Comparison of ENCODE assay signal across 8 cellular contexts in genomic region chr17:45060824-45061605, GRCh38. TPM values are rescaled to one million over a fixed set of nuclear protein-coding genes. Genes with fewer than 3 reads are reported as not detected.
DNase-seq lines count a peak whose midpoint lies in the region; ATAC-seq and TF ChIP-seq lines count a peak whose summit lies in the region.

NMT1 (plus strand) TSS chr17:45061317; CDS start chr17:45061330, 13 bp downstream.

- peak; percentile 100 for DNase-seq in EH (ENCODE audit: low read depth)
- DNase-seq in H4 (ENCODE audit: low spot score) = peak; percentile 99
- DNase-seq in LoVo (ENCODE audit: low spot score) = peak; percentile 99
- peak; percentile 98 for DNase-seq in RWPE2 (ENCODE audit: low spot score)
- peak; percentile 97 for DNase-seq in activated T-helper 2 cell treated with anti-CD3 and anti-CD28 coated beads, Interferon-gamma antibody, Interleukin-2, Interleukin-4, amounts not matched to agents 10 μg/mL and 5 μg/mL and 100 μg/mL, durations not matched to agents 14 hours and 24 hours and 36 hours (ENCODE audit: low spot score)
- peak; percentile 99 for DNase-seq in fibroblast of mammary gland (ENCODE audit: low read depth)
- DNase-seq in naive thymus-derived CD8-positive, alpha-beta T cell = peak; percentile 81 to 99 (median 96)
- peak; percentile 91 to 99 (median 96) for DNase-seq in stimulated activated naive CD4-positive, alpha-beta T cell (lab: John Stamatoyannopoulos, UW)

- peaks cover 25% of the 10 kb centered on the region for H3K4me1 Mint-ChIP-seq in activated T-helper 2 cell treated with anti-CD3 and anti-CD28 coated beads, Interferon-gamma antibody, Interleukin-2, Interleukin-4, amounts not matched to agents 10 μg/mL and 5 μg/mL and 100 μg/mL, durations not matched to agents 14 hours and 24 hours and 36 hours (ENCODE audit: low read depth)
- H3K4me1 Mint-ChIP-seq in naive thymus-derived CD8-positive, alpha-beta T cell = peaks cover 11 to 61% (median 43%) of the 10 kb centered on the region in 4 donors

- peak within 1 kb of the TSS; percentile 100 for H3K27ac Mint-ChIP-seq in activated T-helper 2 cell treated with anti-CD3 and anti-CD28 coated beads, Interferon-gamma antibody, Interleukin-2, Interleukin-4, amounts not matched to agents 10 μg/mL and 5 μg/mL and 100 μg/mL, durations not matched to agents 14 hours and 24 hours and 36 hours
- peak within 1 kb of the TSS; percentile 95 to 100 (median 98) for H3K27ac Mint-ChIP-seq in naive thymus-derived CD8-positive, alpha-beta T cell

- H3K27ac ChIP-seq in RWPE2 (ENCODE audit: poor library complexity, severe bottlenecking) = peak within 1 kb of the TSS; percentile 48

- H3K9me3 ChIP-seq in RWPE2 (ENCODE audit: severe bottlenecking) = no peaks in the 10 kb centered on the region

- no peaks in the 10 kb centered on the region for H3K27me3 ChIP-seq in RWPE2 (ENCODE audit: insufficient read depth, poor library complexity, severe bottlenecking)

- peak; percentile 91 for ATAC-seq in RWPE2 (ENCODE audit: low read depth)
- ATAC-seq in naive thymus-derived CD8-positive, alpha-beta T cell = peak; percentile 90

- no peaks in the 10 kb centered on the region for H3K27me3 Mint-ChIP-seq in activated T-helper 2 cell treated with anti-CD3 and anti-CD28 coated beads, Interferon-gamma antibody, Interleukin-2, Interleukin-4, amounts not matched to agents 10 μg/mL and 5 μg/mL and 100 μg/mL, durations not matched to agents 14 hours and 24 hours and 36 hours (ENCODE audit: low read depth)
- H3K27me3 Mint-ChIP-seq in naive thymus-derived CD8-positive, alpha-beta T cell = no peaks in the 10 kb centered on the region

- H3K4me3 ChIP-seq in RWPE2 (ENCODE audit: severe bottlenecking) = peak within 1 kb of the TSS; percentile 78
- H3K4me3 ChIP-seq in fibroblast of mammary gland (ENCODE audit: control insufficient read depth, low read depth, low read length) = peak within 1 kb of the TSS; percentile 100

- H3K36me3 ChIP-seq in RWPE2 (ENCODE audit: low read depth) = peaks cover 36% of the 10 kb centered on the region

- TF ChIP-seq CTCF in RWPE2 (IDR thresholded peaks at IDR 0.05; ENCODE audit: poor library complexity, severe bottlenecking) (no peak), fibroblast of mammary gland (conservative IDR thresholded peaks at IDR 0.05; ENCODE audit: control insufficient read depth, insufficient read depth, low read depth, low read length) (no peak)

- H3K36me3 Mint-ChIP-seq in activated T-helper 2 cell treated with anti-CD3 and anti-CD28 coated beads, Interferon-gamma antibody, Interleukin-2, Interleukin-4, amounts not matched to agents 10 μg/mL and 5 μg/mL and 100 μg/mL, durations not matched to agents 14 hours and 24 hours and 36 hours (ENCODE audit: low read depth) = peaks cover 23% of the 10 kb centered on the region
- peaks cover 0 to 7% (median 0%) of the 10 kb centered on the region in 3 donors for H3K36me3 Mint-ChIP-seq in naive thymus-derived CD8-positive, alpha-beta T cell

- peak within 1 kb of the TSS; percentile 99 for H3K4me3 Mint-ChIP-seq in activated T-helper 2 cell treated with anti-CD3 and anti-CD28 coated beads, Interferon-gamma antibody, Interleukin-2, Interleukin-4, amounts not matched to agents 10 μg/mL and 5 μg/mL and 100 μg/mL, durations not matched to agents 14 hours and 24 hours and 36 hours (ENCODE audit: low read depth)
- H3K4me3 Mint-ChIP-seq in naive thymus-derived CD8-positive, alpha-beta T cell = peak within 1 kb of the TSS; percentile 94 to 100 (median 100)

- H3K4me1 ChIP-seq in RWPE2 (ENCODE audit: insufficient read depth, poor library complexity, severe bottlenecking) = peaks cover 7% of the 10 kb centered on the region

- H3K9me3 Mint-ChIP-seq in activated T-helper 2 cell treated with anti-CD3 and anti-CD28 coated beads, Interferon-gamma antibody, Interleukin-2, Interleukin-4, amounts not matched to agents 10 μg/mL and 5 μg/mL and 100 μg/mL, durations not matched to agents 14 hours and 24 hours and 36 hours = no peaks in the 10 kb centered on the region
- H3K9me3 Mint-ChIP-seq in naive thymus-derived CD8-positive, alpha-beta T cell = no peaks in the 10 kb centered on the region

- POLR2A ChIA-PET in naive thymus-derived CD8-positive, alpha-beta T cell (lab: Charles Lee) = interaction anchor here (0.6 to 5.6 kb wide), 17 partner anchors 10 to 991 kb away, joined by 3 to 78 read pairs (median 4); partner anchors contain the start of genes DCAKD, EFTUD2, HEXIM1 and HEXIM2

- intact Hi-C loops in activated T-helper 2 cell treated with anti-CD3 and anti-CD28 coated beads, Interferon-gamma antibody, Interleukin-2, Interleukin-4, amounts not matched to agents 10 μg/mL and 5 μg/mL and 100 μg/mL, durations not matched to agents 14 hours and 24 hours and 36 hours (cut with micrococcal nuclease) = loop anchor here (1.0 kb wide), 1 partner anchor 9 kb away; no protein-coding TSS in a partner anchor

RNA-seq across cellular contexts. Expression of gene NMT1, which starts in this region (rescaled TPM):
- 119 and 163 TPM in 2 replicates for total RNA-seq in H4 (2014; rRNA removed; shearing (Covaris generic))
- 165 and 173 TPM in 2 replicates for total RNA-seq in activated T-helper 2 cell treated with anti-CD3 and anti-CD28 coated beads, Interferon-gamma antibody, Interleukin-2, Interleukin-4, amounts not matched to agents 10 μg/mL and 5 μg/mL and 100 μg/mL, durations not matched to agents 14 hours and 24 hours and 36 hours
- total RNA-seq in naive thymus-derived CD8-positive, alpha-beta T cell = 100 to 1,000 TPM; 130 to 139 TPM
- 10 to 100 TPM; 55.2 to 70.8 (median 65.0) TPM for polyA plus RNA-seq in naive thymus-derived CD8-positive, alpha-beta T cell

Comparison
In these comparisons a context has a peak if more than half of its experiments do, and no peak if none do; other contexts are left out.
1. Peak in every context shown above with its lines: DNase-seq, ATAC-seq, H3K4me3 ChIP-seq and H3K27ac ChIP-seq.